ENCODE assay signal across 9 cellular contexts in genomic region chr11:6083129-6083528, GRCh38. TPM values are rescaled to one million over a fixed set of nuclear protein-coding genes. Genes with fewer than 3 reads are reported as not detected.
"Had no signal": no experiment of that assay in that cellular context is flagged by ENCODE, and none has a peak within 500 bp of the region (broad histone marks: within the 10 kb centered on the region; RNA-seq: fewer than 3 reads in every experiment).

No MANE protein-coding gene starts in this region.

- H3K4me3 ChIP-seq: GM12878 had no signal

- FAIRE-seq: G401.6, GM12878, GM12891, GM12892, GM18507, GM19239 had no signal

- ATAC-seq: GM12878 had no signal

- DNase-seq: GDM1, GF-D8 had no signal

RNA-seq across cellular contexts. Expression of gene OR56B4, which starts 24.4 kb away (rescaled TPM):
- total RNA-seq: G401, GM12878 had no signal
- polyA plus RNA-seq: GM12878 had no signal

RNA-seq across cellular contexts. Expression of gene OR56A1, which starts 52.6 kb away (rescaled TPM):
- total RNA-seq: G401, GM12878 had no signal
- polyA plus RNA-seq: GM12878 had no signal
